Comparison of ENCODE assay signal across 23 cellular contexts in genomic region chr5:108001222-108001621, GRCh38.
"Had no signal": no experiment of that assay in that cellular context is flagged by ENCODE, and none has a peak within 500 bp of the region (broad histone marks: within the 10 kb centered on the region; RNA-seq: fewer than 3 reads in every experiment).

No MANE protein-coding gene starts in this region.

- ATAC-seq: effector memory CD8-positive, alpha-beta T cell; foreskin keratinocyte; gastrocnemius medialis; heart right ventricle; left colon; left lobe of liver; naive thymus-derived CD8-positive, alpha-beta T cell had no signal

- DNase-seq: colonic mucosa; cortex of kidney; effector CD8-positive, alpha-beta T cell; effector memory CD8-positive, alpha-beta T cell; endodermal cell; foreskin keratinocyte; gastrocnemius medialis; glutamatergic neuron; head of caudate nucleus; heart right ventricle; hippocampal formation; kidney glomerular epithelial cell; left colon; left ventricle myocardium inferior; mammary epithelial cell; mesendoderm; midbrain; naive B cell; naive thymus-derived CD8-positive, alpha-beta T cell had no signal

- FAIRE-seq: endothelial cell of umbilical vein, islet of Langerhans, keratinocyte had no signal
